27 cellular contexts compared by ENCODE assay signal in genomic region chr1:45221716-45222115, GRCh38. TPM values are rescaled to one million over a fixed set of nuclear protein-coding genes. Genes with fewer than 3 reads are reported as not detected.
A peak's percentile ranks its signal among the peaks of the same experiment; 100 is the strongest.
DNase-seq lines count a peak whose midpoint lies in the region; ATAC-seq and TF ChIP-seq lines count a peak whose summit lies in the region.
"Had no signal": no experiment of that assay in that cellular context is flagged by ENCODE, and none has a peak within 500 bp of the region (broad histone marks: within the 10 kb centered on the region; RNA-seq: fewer than 3 reads in every experiment).

No MANE protein-coding gene starts in this region.

- no peak for ATAC-seq in HG02885 (IDR thresholded peaks at IDR 0.05; ENCODE audit: poor library complexity, unreplicated experiment)
- ATAC-seq: CD8-positive, alpha-beta T cell; heart left ventricle; HepG2; pancreas had no signal

- H3K27ac ChIP-seq in brain microvascular endothelial cell (no peak overlapping the region), uterus (no peak overlapping the region)
- H3K27ac ChIP-seq: cardiac muscle cell, coronary artery, heart left ventricle, HL-60, pancreas, transverse colon had no signal

- H3K4me3 ChIP-seq in brain microvascular endothelial cell (ENCODE audit: low read depth, low read length) = no peak overlapping the region
- H3K4me3 ChIP-seq in fibroblast of the aortic adventitia (ENCODE audit: low read depth, low read length) = no peak overlapping the region
- no peak overlapping the region for H3K4me3 ChIP-seq in uterus
- H3K4me3 ChIP-seq: cardiac muscle cell, coronary artery, heart left ventricle, pancreas, smooth muscle cell, transverse colon had no signal

- H3K4me1 ChIP-seq in uterus = no peaks in the 10 kb centered on the region
- H3K4me1 ChIP-seq: heart left ventricle, pancreas, transverse colon had no signal

- H3K9me3 ChIP-seq in uterus = no peaks in the 10 kb centered on the region
- H3K9me3 ChIP-seq: heart left ventricle, pancreas, transverse colon had no signal

- TF ChIP-seq CTCF in brain microvascular endothelial cell (IDR thresholded peaks at IDR 0.05; ENCODE audit: low read depth, low read length, missing control alignments) = no peak
- no peak for TF ChIP-seq CTCF in fibroblast of the aortic adventitia (IDR thresholded peaks at IDR 0.05; ENCODE audit: insufficient read depth, low read length)
- no peak for TF ChIP-seq CTCF in uterus (IDR thresholded peaks at IDR 0.05)

- intact Hi-C loops in uterus (cut with DNase I; ENCODE audit: low total_unique reads) = no loop called here

- TF ChIP-seq POLR2A in uterus (IDR thresholded peaks at IDR 0.05) = no peak

- in situ Hi-C loops in brain microvascular endothelial cell (cut with HindIII; ENCODE audit: low pct_ligation_motif_present, low sequenced_read_pairs) = no loop called here

- DNase-seq in AG20443 (ENCODE audit: low spot score) (peak; percentile 45), M059J (ENCODE audit: low read depth) (peak; percentile 15), brain microvascular endothelial cell (peak; percentile 46), fibroblast of the aortic adventitia (ENCODE audit: low read depth) (peak; percentile 41), NCI-H2107 (lab: John Stamatoyannopoulos, UW) (no peak), globus pallidus (ENCODE audit: low spot score) (no peak), uterus (no peak)
- DNase-seq: activated CD4-positive, alpha-beta T cell treated with anti-CD3 and anti-CD28 coated beads, Interleukin-2, amount 10 ng/mL, durations not matched to agents 7 days and 5 days; activated naive CD4-positive, alpha-beta T cell treated with anti-CD3 and anti-CD28 coated beads for 36 hours; CD8-positive, alpha-beta T cell; heart left ventricle; Karpas-422; MV-4-11; NCI-H146; pancreas; retina; SHP77; stimulated activated CD4-positive, alpha-beta T cell treated with anti-CD3 and anti-CD28 coated beads, Interleukin-1b, Interleukin-23, amount 100 ng/mL, for 48 hours; SW 1271; T1000; transverse colon had no signal

- no peaks in the 10 kb centered on the region for H3K27me3 ChIP-seq in brain microvascular endothelial cell (replicated peaks)
- no peaks in the 10 kb centered on the region for H3K27me3 ChIP-seq in uterus
- H3K27me3 ChIP-seq: cardiac muscle cell, pancreas, transverse colon had no signal

- H3K36me3 ChIP-seq in brain microvascular endothelial cell (replicated peaks) = no peaks in the 10 kb centered on the region
- H3K36me3 ChIP-seq in uterus = no peaks in the 10 kb centered on the region
- H3K36me3 ChIP-seq: cardiac muscle cell, heart left ventricle, pancreas, transverse colon had no signal

RNA-seq across cellular contexts. Expression of gene ZSWIM5, which starts 15.3 kb away (rescaled TPM):
- 0.02 and 0.49 TPM in 2 replicates for total RNA-seq in M059J (2014; rRNA removed; shearing (Covaris generic))
- 0.49 and 4.7 TPM in 2 replicates for total RNA-seq in fibroblast of the aortic adventitia (ENCODE audit: low replicate concordance)
- 1 to 10 TPM; 1.5 to 6.6 (median 3.6) TPM for total RNA-seq in uterus

Comparison
In these comparisons a context has a peak if more than half of its experiments do, and no peak if none do; other contexts are left out.
1. DNase-seq: peak in AG20443 (single experiment), M059J (single experiment), brain microvascular endothelial cell (single experiment) and fibroblast of the aortic adventitia (single experiment); none in NCI-H2107 (single experiment), globus pallidus (single experiment) and uterus (0 of 2).